Comparison of ENCODE assay signal across 25 cellular contexts in genomic region chr6:90421656-90422055, GRCh38.
DNase-seq lines count a peak whose midpoint lies in the region; ATAC-seq and TF ChIP-seq lines count a peak whose summit lies in the region.
"Had no signal": no experiment of that assay in that cellular context is flagged by ENCODE, and none has a peak within 500 bp of the region (broad histone marks: within the 10 kb centered on the region; RNA-seq: fewer than 3 reads in every experiment).

No MANE protein-coding gene starts in this region.

- peak overlapping the region; percentile 22 for H3K4me2 ChIP-seq in Loucy (ENCODE audit: low read depth, low read length, poor library complexity, severe bottlenecking)
- H3K4me2 ChIP-seq: BLaER1, KMS-11 had no signal

- H4K20me1 ChIP-seq in Loucy (ENCODE audit: insufficient read depth, low read length, poor library complexity, severe bottlenecking): no peaks in the 10 kb centered on the region
- H4K20me1 ChIP-seq: BLaER1 had no signal

- H3K4me1 ChIP-seq in Loucy (ENCODE audit: insufficient read depth, low read length, poor library complexity, severe bottlenecking): peaks cover 54% of the 10 kb centered on the region
- H3K4me1 ChIP-seq: HAP-1, SJSA1 had no signal

- H3K36me3 Mint-ChIP-seq in immature natural killer cell: peaks cover 0 to 4% (median 0%) of the 10 kb centered on the region in 3 donors
- H3K36me3 Mint-ChIP-seq: T-cell had no signal

- no peak for TF ChIP-seq CTCF in AG04450 (IDR thresholded peaks at IDR 0.05; ENCODE audit: low read depth, low read length)
- TF ChIP-seq CTCF in Loucy (conservative IDR thresholded peaks at IDR 0.05; ENCODE audit: low read length): no peak

- DNase-seq in AG04450 (ENCODE audit: low read depth, low spot score): no peak
- peak; percentile 49 for DNase-seq in OCI-M1 (lab: John Stamatoyannopoulos, UW)
- DNase-seq in cerebellum (ENCODE audit: low spot score): peak; percentile 43
- DNase-seq in immature natural killer cell: no peak
- DNase-seq: CD4-positive, CD25-positive, alpha-beta regulatory T cell; DMS53; GDM1; GOT3; HFFc6; NCI-H1092; NCI-H1417 treated with DMSO at 0.1 percent for 48 hours; NCI-H187 treated with DMSO at 0.1 percent for 48 hours; NCI-H526 treated with DMSO at 0.1 percent for 48 hours; PC-3; Right ventricle myocardium superior; T-cell had no signal

- no peaks in the 10 kb centered on the region for H3K79me2 ChIP-seq in Loucy (ENCODE audit: insufficient read depth, low read length)

- no peak for ATAC-seq in GM18907 (IDR thresholded peaks at IDR 0.05; ENCODE audit: unreplicated experiment)
- no peak for ATAC-seq in HG03196 (IDR thresholded peaks at IDR 0.05; ENCODE audit: unreplicated experiment)
- ATAC-seq: GM12878, PC-3, T-cell had no signal

- no peaks in the 10 kb centered on the region for H3K9me3 Mint-ChIP-seq in immature natural killer cell
- H3K9me3 Mint-ChIP-seq: HFFc6, IgD-negative memory B cell, T-cell had no signal

- H3F3A ChIP-seq in Loucy (ENCODE audit: low read depth): peaks cover 3% of the 10 kb centered on the region; the same call in 1 of the 2 replicates

- H3K4me1 Mint-ChIP-seq in immature natural killer cell: peaks cover 12 to 22% of the 10 kb centered on the region in 2 donors

- H3K4me3 ChIP-seq in AG04450 (ENCODE audit: low read depth, low read length): no peak overlapping the region
- no peak overlapping the region for H3K4me3 ChIP-seq in Loucy (ENCODE audit: low read length, poor library complexity, severe bottlenecking)
- H3K4me3 ChIP-seq: BLaER1, GM12878, HAP-1, SJSA1 had no signal

- no peak overlapping the region for H3K4me3 Mint-ChIP-seq in immature natural killer cell
- H3K4me3 Mint-ChIP-seq: CD4-positive, CD25-positive, alpha-beta regulatory T cell; HFFc6; IgD-negative memory B cell; T-cell had no signal

- H3K9ac ChIP-seq in Loucy (ENCODE audit: low read depth, low read length, poor library complexity, severe bottlenecking): peak overlapping the region; percentile 31
- H3K9ac ChIP-seq: BLaER1, KMS-11 had no signal

- peaks cover 0 to 6% (median 3%) of the 10 kb centered on the region in 3 donors for H3K27me3 Mint-ChIP-seq in immature natural killer cell (ENCODE audit: low read depth in 3 of 3)
- H3K27me3 Mint-ChIP-seq: T-cell had no signal

- POLR2A ChIA-PET in AG04450 (lab: Yijun Ruan, JAX): no interaction called here

- CTCF ChIA-PET in AG04450 (lab: Charles Lee): interaction anchor here (0.7 to 1.3 kb wide), 2 partner anchors 13 to 28 kb away, joined by 3 to 10 read pairs; no protein-coding TSS in a partner anchor

- H3K36me3 ChIP-seq in Loucy (ENCODE audit: insufficient read depth, low read length): no peaks in the 10 kb centered on the region
- H3K36me3 ChIP-seq: BLaER1, HAP-1, SJSA1 had no signal

- H3K27me3 ChIP-seq in AG04450 (ENCODE audit: control insufficient read depth, insufficient read depth, low read length) (peaks cover 11% of the 10 kb centered on the region), Loucy (ENCODE audit: insufficient read depth, low read length, poor library complexity, severe bottlenecking) (no peaks in the 10 kb centered on the region)
- H3K27me3 ChIP-seq: BLaER1 had no signal

- H3K9me2 ChIP-seq in Loucy (replicated peaks; ENCODE audit: low read depth, low read length): no peaks in the 10 kb centered on the region

- no peaks in the 10 kb centered on the region for H3K9me3 ChIP-seq in AG04450 (ENCODE audit: control insufficient read depth, insufficient read depth, low read length)
- H3K9me3 ChIP-seq in Loucy (ENCODE audit: insufficient read depth, low read depth, low read length): no peaks in the 10 kb centered on the region
- H3K9me3 ChIP-seq: BLaER1, HAP-1 had no signal

- H2AFZ ChIP-seq in Loucy (ENCODE audit: low read length): no peak overlapping the region

- H3K27ac ChIP-seq in AG04450 (ENCODE audit: low read depth, low read length): peak overlapping the region; percentile 12
- H3K27ac ChIP-seq: BLaER1, KMS-11, SJSA1 had no signal

- no peak overlapping the region for H3K27ac Mint-ChIP-seq in immature natural killer cell
- H3K27ac Mint-ChIP-seq: HFFc6, IgD-negative memory B cell, T-cell had no signal

Comparison
In these comparisons a context has a peak if more than half of its experiments do, and no peak if none do; other contexts are left out.
1. DNase-seq: peak in OCI-M1 (single experiment) and cerebellum (single experiment); none in AG04450 (single experiment) and immature natural killer cell (0 of 3).